Comparison of ENCODE assay signal across 9 cellular contexts in genomic region chr3:141255864-141256263, GRCh38. TPM values are rescaled to one million over a fixed set of nuclear protein-coding genes. Genes with fewer than 3 reads are reported as not detected.
DNase-seq lines count a peak whose midpoint lies in the region; ATAC-seq, FAIRE-seq and TF ChIP-seq lines count a peak whose summit lies in the region.
"Had no signal": no experiment of that assay in that cellular context is flagged by ENCODE, and none has a peak within 500 bp of the region (broad histone marks: within the 10 kb centered on the region; RNA-seq: fewer than 3 reads in every experiment).

No MANE protein-coding gene starts in this region.

- no peaks in the 10 kb centered on the region for H3K36me3 Mint-ChIP-seq in activated naive CD8-positive, alpha-beta T cell treated with anti-CD3 and anti-CD28 coated beads, Interleukin-2, amount 50 U/mL, for 24 hours (ENCODE audit: low read depth)

- FAIRE-seq in H54 (lab: Jason Lieb, UNC), result no peak

- H2BK5ac ChIP-seq in mesenchymal stem cell (ENCODE audit: low read depth, low read length, poor library complexity, severe bottlenecking), result no peak overlapping the region

- no peaks in the 10 kb centered on the region for H3K27me3 ChIP-seq in mesenchymal stem cell (ENCODE audit: control insufficient read depth in 1 of 2, insufficient read depth in 1 of 2, low read length in 2 of 2)
- H3K27me3 ChIP-seq: dorsolateral prefrontal cortex had no signal

- no peak overlapping the region for H3K4ac ChIP-seq in mesenchymal stem cell (ENCODE audit: low read depth in 1 of 2, low read length in 2 of 2)

- H3K9me3 ChIP-seq in mesenchymal stem cell (ENCODE audit: control insufficient read depth, low read length), result no peaks in the 10 kb centered on the region

- H3K4me2 ChIP-seq in mesenchymal stem cell (ENCODE audit: low read length, poor library complexity, severe bottlenecking), result no peak overlapping the region

- H3K27ac ChIP-seq in mesenchymal stem cell (ENCODE audit: low read length, poor library complexity, severe bottlenecking), result no peak overlapping the region

- H3K9ac ChIP-seq in mesenchymal stem cell (ENCODE audit: low read length), result no peak overlapping the region

- no peak overlapping the region for H4K8ac ChIP-seq in mesenchymal stem cell (ENCODE audit: low read length)

- WGBS in mesenchymal stem cell, result 80% methylated on average over 6 of the region's 6 CpGs

- H2BK12ac ChIP-seq in mesenchymal stem cell (ENCODE audit: low read length in 2 of 2), result no peak overlapping the region

- H2AK5ac ChIP-seq in mesenchymal stem cell (ENCODE audit: low read length, severe bottlenecking), result no peak overlapping the region

- H3K4me3 ChIP-seq in mesenchymal stem cell (ENCODE audit: insufficient read depth in 1 of 2, low read depth in 1 of 2, low read length in 2 of 2), result no peak overlapping the region
- H3K4me3 ChIP-seq: dorsolateral prefrontal cortex had no signal

- in situ Hi-C loops in ACHN (cut with HindIII; ENCODE audit: low pct_ligation_motif_present, low pct_unique_long_range_greater_than_20kb, low sequenced_read_pairs), result no loop called here

- peaks cover 24% of the 10 kb centered on the region for H3K4me1 Mint-ChIP-seq in activated naive CD8-positive, alpha-beta T cell treated with anti-CD3 and anti-CD28 coated beads, Interleukin-2, amount 50 U/mL, for 24 hours

- peaks cover 2% of the 10 kb centered on the region for H3K79me1 ChIP-seq in mesenchymal stem cell (replicated peaks; ENCODE audit: low read length, poor library complexity, severe bottlenecking)

- no peak overlapping the region for H3K23ac ChIP-seq in mesenchymal stem cell (ENCODE audit: low read length in 2 of 2)

- H2BK120ac ChIP-seq in mesenchymal stem cell (ENCODE audit: low read depth, low read length), result no peak overlapping the region

- peak; percentile 57 for DNase-seq in Daoy (ENCODE audit: low read depth)
- DNase-seq in NCI-H1092 (lab: John Stamatoyannopoulos, UW), result peak; percentile 22
- peak; percentile 41 for DNase-seq in activated naive CD8-positive, alpha-beta T cell treated with anti-CD3 and anti-CD28 coated beads, Interleukin-2, amount 50 U/mL, for 24 hours
- DNase-seq in mesenchymal stem cell, result peak; percentile 20
- DNase-seq in ACHN, result no peak
- no peak for DNase-seq in H54 (ENCODE audit: insufficient read length, low spot score)
- no peak for DNase-seq in NCI-H2107 treated with DMSO at 0.1 percent for 48 hours (lab: John Stamatoyannopoulos, UW; ENCODE audit: unreplicated experiment)

- H3K14ac ChIP-seq in mesenchymal stem cell (ENCODE audit: low read length in 2 of 2), result no peak overlapping the region

- H3K9me3 Mint-ChIP-seq in activated naive CD8-positive, alpha-beta T cell treated with anti-CD3 and anti-CD28 coated beads, Interleukin-2, amount 50 U/mL, for 24 hours, result no peaks in the 10 kb centered on the region

- H2AFZ ChIP-seq in mesenchymal stem cell (ENCODE audit: low read depth, low read length), result no peak overlapping the region

- H2BK15ac ChIP-seq in mesenchymal stem cell (ENCODE audit: low read depth, poor library complexity, severe bottlenecking), result no peak overlapping the region

- peak; percentile 86 for ATAC-seq in activated naive CD8-positive, alpha-beta T cell treated with anti-CD3 and anti-CD28 coated beads, Interleukin-2, amount 50 U/mL, for 24 hours
- no peak for ATAC-seq in GM21381 (IDR thresholded peaks at IDR 0.05; ENCODE audit: unreplicated experiment)

- H3K36me3 ChIP-seq in mesenchymal stem cell (ENCODE audit: control insufficient read depth in 1 of 2, insufficient read depth in 2 of 2, low read depth in 1 of 2, low read length in 2 of 2), result peaks cover under 1 to 3% of the 10 kb centered on the region in 2 experiments

- no peak for TF ChIP-seq POLR2A in H54 (IDR thresholded peaks at IDR 0.05; ENCODE audit: low read depth, low read length)

- peak overlapping the region; percentile 37 for H3K27ac Mint-ChIP-seq in activated naive CD8-positive, alpha-beta T cell treated with anti-CD3 and anti-CD28 coated beads, Interleukin-2, amount 50 U/mL, for 24 hours

- peaks cover 2% of the 10 kb centered on the region for H3K4me1 ChIP-seq in mesenchymal stem cell (ENCODE audit: control insufficient read depth, insufficient read depth, low read depth, low read length)

- no peak overlapping the region for H4K91ac ChIP-seq in mesenchymal stem cell (ENCODE audit: low read length)

- no peak overlapping the region for H3K18ac ChIP-seq in mesenchymal stem cell (ENCODE audit: low read depth in 1 of 2, low read length in 2 of 2)

- H3K27me3 Mint-ChIP-seq in activated naive CD8-positive, alpha-beta T cell treated with anti-CD3 and anti-CD28 coated beads, Interleukin-2, amount 50 U/mL, for 24 hours, result no peaks in the 10 kb centered on the region

- H3K4me3 Mint-ChIP-seq in activated naive CD8-positive, alpha-beta T cell treated with anti-CD3 and anti-CD28 coated beads, Interleukin-2, amount 50 U/mL, for 24 hours, result no peak overlapping the region

RNA-seq across cellular contexts. Expression of gene PXYLP1, which starts 24.2 kb away (rescaled TPM):
- 8.6 TPM in 2 replicates for total RNA-seq in Daoy (2014; rRNA removed; shearing (Covaris generic))
- polyA plus RNA-seq in mesenchymal stem cell (2013, experiment 1 of 2), result 4.6 TPM
- polyA plus RNA-seq in mesenchymal stem cell (2013, experiment 2 of 2), result 4.5 TPM

Comparison
In these comparisons a context has a peak if more than half of its experiments do, and no peak if none do; other contexts are left out.
1. DNase-seq: peak in Daoy (single experiment), NCI-H1092 (single experiment), activated naive CD8-positive, alpha-beta T cell treated with anti-CD3 and anti-CD28 coated beads, Interleukin-2, amount 50 U/mL, for 24 hours (single experiment) and mesenchymal stem cell (single experiment); none in ACHN (single experiment), H54 (single experiment) and NCI-H2107 treated with DMSO at 0.1 percent for 48 hours (single experiment).